Comparison of ENCODE assay signal across 14 cellular contexts in the genomic region with DNA sequence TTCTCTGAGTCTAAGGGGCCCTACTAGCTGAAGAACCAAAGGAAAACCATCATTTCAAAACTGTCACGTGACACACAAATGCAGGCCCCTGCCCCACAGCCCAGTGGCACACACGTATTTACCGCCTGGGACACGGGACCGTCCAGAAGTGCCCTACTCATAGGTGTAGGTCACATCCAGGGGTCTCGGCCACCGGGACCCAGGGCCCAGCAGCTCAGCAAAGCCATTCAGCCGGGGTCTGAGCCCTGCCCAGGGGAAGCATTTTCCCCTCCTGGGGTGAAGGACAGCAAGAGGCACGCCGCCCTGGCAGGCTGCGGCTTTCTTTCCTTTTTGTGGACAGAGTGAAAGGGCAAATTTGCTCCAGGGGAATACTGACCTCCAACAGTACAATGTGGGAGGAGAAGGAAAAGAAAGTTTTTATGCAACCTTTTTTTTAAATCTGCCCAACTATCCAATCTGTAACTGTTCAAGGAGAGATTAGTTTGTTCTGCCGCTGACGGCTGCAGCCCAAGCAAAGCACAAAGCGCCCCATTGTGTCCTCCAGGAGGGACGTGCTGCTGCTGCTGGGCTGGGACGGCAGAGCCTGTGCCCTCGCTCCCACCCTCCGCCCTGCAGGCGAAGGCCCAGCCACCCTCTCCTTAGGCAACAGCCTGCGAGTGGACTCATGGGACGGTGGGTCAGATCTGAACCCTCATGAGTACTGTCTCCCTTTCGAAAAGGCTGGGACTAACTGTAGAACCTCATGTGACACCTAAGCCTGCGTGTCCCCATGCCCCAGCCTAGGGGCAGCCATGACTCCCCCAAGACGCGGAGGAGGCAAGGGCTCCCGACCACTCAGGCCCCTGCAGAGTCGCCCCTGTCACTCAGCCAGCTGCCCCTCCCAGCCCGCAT. TPM values are rescaled to one million over a fixed set of nuclear protein-coding genes. Genes with fewer than 3 reads are reported as not detected.
DNase-seq lines count a peak whose midpoint lies in the region; ATAC-seq, FAIRE-seq and TF ChIP-seq lines count a peak whose summit lies in the region.
"Had no signal": no experiment of that assay in that cellular context is flagged by ENCODE, and none has a peak within 500 bp of the region (broad histone marks: within the 10 kb centered on the region; RNA-seq: fewer than 3 reads in every experiment).

No MANE protein-coding gene starts in this region.

- no peaks in the 10 kb centered on the region for H3K27me3 Mint-ChIP-seq in activated CD8-positive, alpha-beta memory T cell treated with anti-CD3 and anti-CD28 coated beads, Interleukin-2, amount 10 ng/mL, durations not matched to agents 7 days and 5 days

- H3K4me1 ChIP-seq in GM12878 (ENCODE audit: control insufficient read depth, insufficient read depth, low read length) (peaks cover 9% of the 10 kb centered on the region), liver (ENCODE audit: control insufficient read depth in 4 of 4, insufficient read depth in 4 of 4, low read length in 3 of 4) (peaks cover 23 to 91% (median 77%) of the 10 kb centered on the region in 4 donors), gastrocnemius medialis (peaks cover 56 to 82% of the 10 kb centered on the region in 2 donors), uterus (no peaks in the 10 kb centered on the region)

- SMC1A ChIA-PET in GM12878 (lab: Charles Lee; ENCODE audit: uncharacterized antibody, unreplicated experiment): interaction anchor here (0.9 to 7.4 kb wide), 4 partner anchors 21 to 69 kb away, joined by 3 to 122 read pairs (median 8); partner anchors contain the start of gene SLC7A5

- TF ChIP-seq POLR2A in GM12878 (IDR thresholded peaks at IDR 0.05; ENCODE audit: low read depth, low read length): peak; percentile 48; the same call in 1 of the 2 replicates
- no peak for TF ChIP-seq POLR2A in gastrocnemius medialis (IDR thresholded peaks at IDR 0.05)
- no peak for TF ChIP-seq POLR2A in uterus (IDR thresholded peaks at IDR 0.05)

- 97% methylated on average over 28 of the region's 28 CpGs for WGBS in GM12878 (ENCODE audit: insufficient coverage, insufficient replicate concordance, low lambda C conversion rate, missing lambda C conversion rate)
- WGBS in liver: 40% methylated on average over 28 of the region's 28 CpGs

- H3K4me3 ChIP-seq in GM12878 (no peak overlapping the region), liver (ENCODE audit: low read depth in 1 of 3, low read length in 3 of 3) (peak overlapping the region in 1 of 3 donors; percentile 14), gastrocnemius medialis (no peak overlapping the region), uterus (no peak overlapping the region)
- H3K4me3 ChIP-seq: PC-9 had no signal

- CTCF ChIA-PET in activated CD8-positive, alpha-beta memory T cell treated with anti-CD3 and anti-CD28 coated beads, Interleukin-2, amount 10 ng/mL, durations not matched to agents 7 days and 5 days (lab: Charles Lee): interaction anchor here (0.8 to 8.8 kb wide), 8 partner anchors 11 to 68 kb away, joined by 3 to 113 read pairs (median 7); no protein-coding TSS in a partner anchor
- CTCF ChIA-PET in GM12878 (lab: Yijun Ruan, JAX): interaction anchor here (0.6 to 9.8 kb wide), 11 partner anchors 21 to 68 kb away, joined by 3 to 213 read pairs (median 16); partner anchors contain the start of gene SLC7A5

- no peak overlapping the region for H3K4me3 Mint-ChIP-seq in activated CD8-positive, alpha-beta memory T cell treated with anti-CD3 and anti-CD28 coated beads, Interleukin-2, amount 10 ng/mL, durations not matched to agents 7 days and 5 days

- no peak overlapping the region for H3K4me2 ChIP-seq in GM12878 (ENCODE audit: control insufficient read depth, insufficient read depth)
- H3K4me2 ChIP-seq: PC-9 had no signal

- H3K27ac ChIP-seq in GM12878 (ENCODE audit: control insufficient read depth, insufficient read depth): no peak overlapping the region
- H3K27ac ChIP-seq in liver (ENCODE audit: low read depth in 1 of 2, low read length in 2 of 2): peak overlapping the region; percentile 75 to 94
- H3K27ac ChIP-seq in gastrocnemius medialis: peak overlapping the region; percentile 62 to 100 (median 68)
- no peak overlapping the region for H3K27ac ChIP-seq in uterus
- H3K27ac ChIP-seq: PC-9 had no signal

- BruUV-seq in GM12878 (replicated peaks; lab: Mats Ljungman, UMichigan): no TSS peak

- H3K36me3 Mint-ChIP-seq in activated CD8-positive, alpha-beta memory T cell treated with anti-CD3 and anti-CD28 coated beads, Interleukin-2, amount 10 ng/mL, durations not matched to agents 7 days and 5 days: peaks cover 25% of the 10 kb centered on the region

- H3K36me3 ChIP-seq in GM12878 (ENCODE audit: control insufficient read depth in 2 of 2, insufficient read depth in 2 of 2, low read length in 1 of 2): peaks cover 27 to 63% of the 10 kb centered on the region in 2 experiments
- peaks cover 0 to 2% (median 0%) of the 10 kb centered on the region in 4 donors for H3K36me3 ChIP-seq in liver (ENCODE audit: control insufficient read depth in 4 of 4, insufficient read depth in 3 of 4, low read depth in 1 of 4, low read length in 3 of 4)
- peaks cover 0 to 9% of the 10 kb centered on the region in 2 donors for H3K36me3 ChIP-seq in gastrocnemius medialis
- no peaks in the 10 kb centered on the region for H3K36me3 ChIP-seq in uterus

- H4K20me1 ChIP-seq in GM12878 (ENCODE audit: control insufficient read depth, insufficient read depth): no peaks in the 10 kb centered on the region; the same call in 1 of the 2 replicates

- no peak for TF ChIP-seq CTCF in GM12878 (IDR thresholded peaks at IDR 0.05 in 2 of 3, conservative IDR thresholded peaks at IDR 0.05 in 1 of 3; ENCODE audit: control insufficient read depth in 2 of 3, extremely low read depth in 1 of 3, insufficient read depth in 1 of 3, low read depth in 3 of 3, low read length in 3 of 3)
- TF ChIP-seq CTCF in liver (IDR thresholded peaks at IDR 0.05; ENCODE audit: low read depth, low read length, missing input control): no peak
- no peak for TF ChIP-seq CTCF in gastrocnemius medialis (IDR thresholded peaks at IDR 0.05 in 4 of 5, conservative IDR thresholded peaks at IDR 0.05 in 1 of 5)
- TF ChIP-seq CTCF in uterus (IDR thresholded peaks at IDR 0.05): no peak

- no peak for TF ChIP-seq RAD21 in GM12878 (IDR thresholded peaks at IDR 0.05; ENCODE audit: insufficient read depth, low read depth, low read length)
- peak in 1 of 2 donors; percentile 19 for TF ChIP-seq RAD21 in liver (IDR thresholded peaks at IDR 0.05)

- no peaks in the 10 kb centered on the region for H3K9me3 Mint-ChIP-seq in activated CD8-positive, alpha-beta memory T cell treated with anti-CD3 and anti-CD28 coated beads, Interleukin-2, amount 10 ng/mL, durations not matched to agents 7 days and 5 days (ENCODE audit: low read depth)

- no peak for FAIRE-seq in GM12878 (lab: Jason Lieb, UNC)
- FAIRE-seq: H54, TTC549, urothelium cell line had no signal

- no peak for TF ChIP-seq EP300 in GM12878 (IDR thresholded peaks at IDR 0.05; ENCODE audit: borderline replicate concordance in 1 of 2, control insufficient read depth in 1 of 2, low read depth in 2 of 2, low read length in 2 of 2)

- H3K27me3 ChIP-seq in GM12878 (replicated peaks in 1 of 2; ENCODE audit: control insufficient read depth in 2 of 2, insufficient read depth in 2 of 2, low read length in 1 of 2) (no peaks in the 10 kb centered on the region), liver (ENCODE audit: control insufficient read depth in 4 of 4, insufficient read depth in 4 of 4, low read length in 3 of 4) (no peaks in the 10 kb centered on the region), gastrocnemius medialis (no peaks in the 10 kb centered on the region), uterus (no peaks in the 10 kb centered on the region)

- POLR2A ChIA-PET in GM12878 (lab: Charles Lee): interaction anchor here (1.0 kb wide), 1 partner anchor 12 kb away, joined by 3 read pairs; no protein-coding TSS in a partner anchor

- peaks cover 22% of the 10 kb centered on the region for H3K79me2 ChIP-seq in GM12878 (ENCODE audit: control insufficient read depth, insufficient read depth, low read length)

- no peak overlapping the region for H2AFZ ChIP-seq in GM12878 (ENCODE audit: control insufficient read depth, low read depth, low read length)
- H2AFZ ChIP-seq: PC-9 had no signal

- DNase-seq in activated CD8-positive, alpha-beta memory T cell treated with anti-CD3 and anti-CD28 coated beads, Interleukin-2, amount 10 ng/mL, durations not matched to agents 7 days and 5 days: no peak
- DNase-seq in activated CD8-positive, alpha-beta memory T cell treated with anti-CD3 and anti-CD28 coated beads, Interleukin-2, amount 50 U/mL, for 4 hours: no peak
- DNase-seq in GM12878 (ENCODE audit: low read depth, low spot score) (no peak), gastrocnemius medialis (no peak), uterus (no peak), DMS 273 treated with DMSO at 0.1 percent for 48 hours (lab: John Stamatoyannopoulos, UW) (no peak)
- DNase-seq: NCI-H1092 treated with DMSO at 0.1 percent for 48 hours, NCI-H446 treated with DMSO at 0.1 percent for 48 hours, PC-9 had no signal

- H3K9ac ChIP-seq in GM12878 (ENCODE audit: control insufficient read depth, insufficient read depth, low read length): no peak overlapping the region
- H3K9ac ChIP-seq in liver (ENCODE audit: low read depth in 1 of 2, low read length in 2 of 2): peak overlapping the region in 1 of 2 donors; percentile 47

- H3K4me1 Mint-ChIP-seq in activated CD8-positive, alpha-beta memory T cell treated with anti-CD3 and anti-CD28 coated beads, Interleukin-2, amount 10 ng/mL, durations not matched to agents 7 days and 5 days: peaks cover 22% of the 10 kb centered on the region

- H3K27ac Mint-ChIP-seq in activated CD8-positive, alpha-beta memory T cell treated with anti-CD3 and anti-CD28 coated beads, Interleukin-2, amount 10 ng/mL, durations not matched to agents 7 days and 5 days: peak overlapping the region; percentile 11

- no peak for ATAC-seq in activated CD8-positive, alpha-beta memory T cell treated with anti-CD3 and anti-CD28 coated beads, Interleukin-2, amount 10 ng/mL, durations not matched to agents 7 days and 5 days
- ATAC-seq in GM12878: no peak
- no peak for ATAC-seq in gastrocnemius medialis
- no peak for ATAC-seq in HG03442 (IDR thresholded peaks at IDR 0.05; ENCODE audit: unreplicated experiment)

- intact Hi-C loops in GM12878 (cut with micrococcal nuclease; ENCODE audit: unreplicated experiment) (no loop called here), gastrocnemius medialis (cut with DNase I; ENCODE audit: low total_unique reads) (loop anchor here (2.0 kb wide), 1 partner anchor 23 kb away; no protein-coding TSS in a partner anchor), uterus (cut with DNase I; ENCODE audit: low total_unique reads) (no loop called here)

- H3K9me3 ChIP-seq in GM12878 (replicated peaks; ENCODE audit: control insufficient read depth, insufficient read depth, low read length): no peaks in the 10 kb centered on the region
- H3K9me3 ChIP-seq in liver (ENCODE audit: control insufficient read depth in 4 of 4, low read length in 3 of 4): no peaks in the 10 kb centered on the region
- no peaks in the 10 kb centered on the region for H3K9me3 ChIP-seq in gastrocnemius medialis
- no peaks in the 10 kb centered on the region for H3K9me3 ChIP-seq in uterus

- in situ Hi-C loops in GM12878 (cut with MboI): no loop called here
- in situ Hi-C loops in gastrocnemius medialis (cut with MboI; ENCODE audit: low sequenced_read_pairs in 4 of 4): no loop called here

- RAD21 ChIA-PET in GM12878 (lab: Charles Lee; ENCODE audit: unreplicated experiment): interaction anchor here (2.5 to 2.7 kb wide), 2 partner anchors 17 to 27 kb away, joined by 15 to 22 read pairs; no protein-coding TSS in a partner anchor

RNA-seq across cellular contexts. Expression of gene SLC7A5, which starts 21.3 kb away (rescaled TPM):
- 100 to 1,000 TPM; 114 to 220 TPM for total RNA-seq in activated CD8-positive, alpha-beta memory T cell treated with anti-CD3 and anti-CD28 coated beads, Interleukin-2, amount 10 ng/mL, durations not matched to agents 7 days and 5 days
- total RNA-seq in GM12878 (2013; cell fraction: nucleolus; rRNA removed): 30.6 and 32.7 TPM in 2 replicates
- total RNA-seq in GM12878 (2014; rRNA removed) (29.8 and 33.4 TPM in 2 replicates), GM12878 (2014; rRNA removed; fragmentation: Illumina TruSeq; extraction: Trizol) (11.4 and 13.0 TPM in 2 replicates), GM12878 (2021) (95.1 and 101 TPM in 2 replicates), liver (10 to 100 TPM in 1 of 2 donors, 1 to 10 TPM in 1; 7.9 to 66.0 TPM), gastrocnemius medialis (100 to 1,000 TPM in 1 of 4 donors, 10 to 100 TPM in 2, 1 to 10 TPM in 1; 7.0 to 133 (median 19.1) TPM), uterus (1 to 10 TPM in 2 of 4 donors, under 1 TPM in 1, not detected in 1; 0.88 to 2.0 (median 1.3) TPM)
- 25.8 TPM for polyA plus RNA-seq in GM12878 (2011; ENCODE audit: low read depth)
- polyA plus RNA-seq in GM12878 (2011; rRNA removed) (4.8 and 8.6 TPM in 2 replicates), GM12878 (2014; fragmentation: Illumina TruSeq; extraction: Trizol) (10.1 and 38.1 TPM in 2 replicates), GM12878 (2014; fragmentation: Nextera tagmentation; extraction: Ambion mirVana) (1 to 10 TPM; 2.3 to 4.2 TPM), GM12878 (2014; rRNA removed) (44.5 and 51.5 TPM in 2 replicates), GM12878 (2016; fragmentation: Nextera tagmentation; extraction: Ambion mirVana) (10 to 100 TPM; 55.0 to 56.2 TPM), liver (10 to 100 TPM in 1 of 2 donors, 1 to 10 TPM in 1; 4.5 to 13.3 TPM)
- polyA plus RNA-seq in GM12878 (2011; cell fraction: cytosol; rRNA removed): 15.8 and 16.8 TPM in 2 replicates
- polyA plus RNA-seq in GM12878 (2011; cell fraction: nucleus; rRNA removed): 25.1 and 32.3 TPM in 2 replicates
- 45.2 and 60.4 TPM in 2 replicates for polyA plus RNA-seq in GM12878 (2012)
- 10.7 and 17.2 TPM in 2 replicates for polyA minus RNA-seq in GM12878 (2011; rRNA and poly(A)+ RNA removed)
- polyA minus RNA-seq in GM12878 (2011; cell fraction: cytosol; rRNA and poly(A)+ RNA removed): 20.3 and 21.6 TPM in 2 replicates
- 10.8 and 18.6 TPM in 2 replicates for polyA minus RNA-seq in GM12878 (2011; cell fraction: nucleus; rRNA and poly(A)+ RNA removed)

Comparison
In these comparisons a context has a peak if more than half of its experiments do, and no peak if none do; other contexts are left out.
1. H3K27ac ChIP-seq: peak in liver (2 of 2) and gastrocnemius medialis (4 of 4); none in GM12878 (single experiment) and uterus (0 of 2).